In the genomic region with DNA sequence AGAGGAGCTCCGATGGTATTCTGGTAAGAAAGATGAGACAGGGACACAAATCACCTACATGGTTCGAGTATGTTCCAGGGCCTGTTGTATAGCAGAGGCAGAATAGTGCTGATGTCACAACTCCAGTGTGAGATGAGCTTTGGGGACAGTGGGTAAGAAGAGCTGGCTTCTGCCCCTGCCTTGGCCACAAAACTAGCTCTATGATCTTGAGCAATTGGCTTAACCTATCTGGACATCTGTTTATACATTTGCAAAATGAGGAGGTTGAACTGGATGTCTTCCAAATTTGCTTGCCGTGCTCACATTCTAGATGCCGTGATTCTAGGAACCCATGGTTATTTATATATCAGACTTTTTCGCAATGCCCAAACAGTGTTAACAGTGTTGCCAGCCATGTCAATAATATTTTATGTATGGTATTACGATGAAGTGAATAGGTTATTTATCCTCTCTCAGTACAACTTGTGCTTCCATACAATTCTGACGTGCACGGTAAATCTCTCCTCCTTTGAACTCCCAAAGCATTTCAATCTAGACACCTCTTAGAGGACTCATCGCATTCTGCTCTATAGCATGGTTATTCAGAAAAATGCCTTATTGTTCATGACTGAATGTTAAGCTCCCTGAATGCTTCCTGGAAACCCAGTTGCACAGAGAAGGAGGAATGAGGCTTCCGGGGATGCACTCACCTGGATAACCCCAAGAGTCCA, we compare ENCODE assay signal across 30 cellular contexts.
A peak's percentile ranks its signal among the peaks of the same experiment; 100 is the strongest.
DNase-seq lines count a peak whose midpoint lies in the region; ATAC-seq and TF ChIP-seq lines count a peak whose summit lies in the region.
"Had no signal": no experiment of that assay in that cellular context is flagged by ENCODE, and none has a peak within 500 bp of the region (broad histone marks: within the 10 kb centered on the region; RNA-seq: fewer than 3 reads in every experiment).

No MANE protein-coding gene starts in this region.

- DNase-seq in right atrium auricular region (ENCODE audit: low spot score) (peak; percentile 50), heart left ventricle (no peak), fibroblast of lung (ENCODE audit: low read depth in 2 of 2) (peak; percentile 20 to 90), nephron progenitor cell (no peak), NCI-H226 (no peak), uterus (no peak), KG1 (lab: John Stamatoyannopoulos, UW) (no peak)
- DNase-seq in stimulated activated naive CD4-positive, alpha-beta T cell treated with Interleukin-2 at 50 U/mL for 16 hours (lab: John Stamatoyannopoulos, UW), result no peak
- DNase-seq: activated CD4-positive, alpha-beta memory T cell treated with anti-CD3 and anti-CD28 coated beads for 36 hours; activated CD4-positive, alpha-beta T cell treated with anti-CD3 and anti-CD28 coated beads for 1 hour; activated naive CD4-positive, alpha-beta T cell treated with Interleukin-2 at 50 U/mL for 16 hours; amniotic stem cell; DND-41; GM23248; islet precursor cell; left ventricle myocardium superior; MG63; NCI-H1417 treated with DMSO at 0.1 percent for 48 hours; NCI-H2081 treated with DMSO at 0.1 percent for 48 hours; NCI-H2227 treated with DMSO at 0.1 percent for 48 hours; SHP77 treated with DMSO at 0.1 percent for 48 hours; stimulated activated naive CD4-positive, alpha-beta T cell had no signal

- H3K36me3 ChIP-seq in right atrium auricular region, result no peaks in the 10 kb centered on the region
- H3K36me3 ChIP-seq in heart left ventricle, result no peaks in the 10 kb centered on the region
- H3K36me3 ChIP-seq in fibroblast of lung (ENCODE audit: control insufficient read depth, insufficient read depth, low read length), result no peaks in the 10 kb centered on the region
- H3K36me3 ChIP-seq in uterus, result no peaks in the 10 kb centered on the region
- H3K36me3 ChIP-seq: MG63, thoracic aorta, vagina had no signal

- H3K36me3 Mint-ChIP-seq in nephron progenitor cell (ENCODE audit: low read depth), result no peaks in the 10 kb centered on the region
- H3K36me3 Mint-ChIP-seq: activated CD4-positive, alpha-beta memory T cell treated with anti-CD3 and anti-CD28 coated beads for 36 hours; brain had no signal

- TF ChIP-seq CTCF in right atrium auricular region (IDR thresholded peaks at IDR 0.05), result no peak
- no peak for TF ChIP-seq CTCF in heart left ventricle (IDR thresholded peaks at IDR 0.05)
- no peak for TF ChIP-seq CTCF in fibroblast of lung (conservative IDR thresholded peaks at IDR 0.05 in 1 of 2, IDR thresholded peaks at IDR 0.05 in 1 of 2; ENCODE audit: low read depth in 1 of 2, low read length in 2 of 2)
- TF ChIP-seq CTCF in nephron progenitor cell (IDR thresholded peaks at IDR 0.05), result no peak
- no peak for TF ChIP-seq CTCF in uterus (IDR thresholded peaks at IDR 0.05)

- H3K4me3 ChIP-seq in right atrium auricular region (no peak overlapping the region), heart left ventricle (no peak overlapping the region), fibroblast of lung (replicated peaks in 1 of 4; ENCODE audit: control extremely low read depth in 1 of 4, insufficient read depth in 1 of 4, low read depth in 3 of 4, low read length in 4 of 4) (no peak overlapping the region), uterus (no peak overlapping the region)
- H3K4me3 ChIP-seq: A549, GM23248, K562, MG63, skin epidermis, thoracic aorta, vagina had no signal

- H3K27me3 ChIP-seq in right atrium auricular region (no peaks in the 10 kb centered on the region), heart left ventricle (no peaks in the 10 kb centered on the region), fibroblast of lung (ENCODE audit: control insufficient read depth, insufficient read depth, low read length) (no peaks in the 10 kb centered on the region), uterus (no peaks in the 10 kb centered on the region)
- H3K27me3 ChIP-seq: MG63, vagina had no signal

- H3K27ac ChIP-seq in right atrium auricular region (no peak overlapping the region), heart left ventricle (no peak overlapping the region), fibroblast of lung (ENCODE audit: insufficient read depth, low read length) (no peak overlapping the region), uterus (no peak overlapping the region)
- H3K27ac ChIP-seq: A549, GM23248, skin epidermis, thoracic aorta, vagina had no signal

- no peak overlapping the region for H3K4me2 ChIP-seq in fibroblast of lung (ENCODE audit: extremely low read depth, insufficient read depth, low read length)
- H3K4me2 ChIP-seq: A549 had no signal

- intact Hi-C loops in heart left ventricle (cut with DNase I) (no loop called here), uterus (cut with DNase I; ENCODE audit: low total_unique reads) (no loop called here)

- H3K9me3 ChIP-seq in right atrium auricular region, result no peaks in the 10 kb centered on the region
- no peaks in the 10 kb centered on the region for H3K9me3 ChIP-seq in heart left ventricle
- no peaks in the 10 kb centered on the region for H3K9me3 ChIP-seq in fibroblast of lung (ENCODE audit: control insufficient read depth, insufficient read depth, low read depth, low read length)
- H3K9me3 ChIP-seq in uterus, result no peaks in the 10 kb centered on the region
- H3K9me3 ChIP-seq: A549, MG63, thoracic aorta, vagina had no signal

- H3K4me1 ChIP-seq in right atrium auricular region, result peaks cover 0 to 22% of the 10 kb centered on the region in 2 donors
- peaks cover 0 to 29% (median 17%) of the 10 kb centered on the region in 12 donors for H3K4me1 ChIP-seq in heart left ventricle
- H3K4me1 ChIP-seq in fibroblast of lung (ENCODE audit: control insufficient read depth, extremely low read depth, insufficient read depth, low read length), result no peaks in the 10 kb centered on the region
- H3K4me1 ChIP-seq in uterus, result peaks cover 0 to 5% of the 10 kb centered on the region in 2 donors
- H3K4me1 ChIP-seq: A549 had no signal

- H3K9ac ChIP-seq in fibroblast of lung (ENCODE audit: insufficient read depth, low read length), result no peak overlapping the region
- H3K9ac ChIP-seq: GM23248 had no signal

- peak overlapping the region; percentile 14 for H3K27ac Mint-ChIP-seq in nephron progenitor cell
- H3K27ac Mint-ChIP-seq: activated CD4-positive, alpha-beta memory T cell treated with anti-CD3 and anti-CD28 coated beads for 36 hours; activated T-helper 1 cell treated with anti-CD3 and anti-CD28 coated beads, Interleukin-12 subunit alpha, Interleukin-12 subunit beta, Interleukin-2, Interleukin-4 antibody, amounts not matched to agents 30 ng/mL and 10 ng/mL and 1 ng/mL, durations not matched to agents 14 hours and 24 hours and 36 hours; brain; T-helper 2 cell treated with Interferon-gamma antibody and Interleukin-4, amounts not matched to agents 5 μg/mL and 100 μg/mL, for 36 hours had no signal

- no peaks in the 10 kb centered on the region for H4K20me1 ChIP-seq in fibroblast of lung (ENCODE audit: control insufficient read depth, extremely low read depth, insufficient read depth, low read length)

- H3K4me1 Mint-ChIP-seq in nephron progenitor cell, result peaks cover 61% of the 10 kb centered on the region

- WGBS in heart left ventricle, 4 donors, result 72 to 76% (median 74%) methylated on average over 10 of the region's 10 CpGs

- peaks cover 3% of the 10 kb centered on the region for H3K27me3 Mint-ChIP-seq in nephron progenitor cell (ENCODE audit: low read depth, poor library complexity)
- H3K27me3 Mint-ChIP-seq: activated CD4-positive, alpha-beta memory T cell treated with anti-CD3 and anti-CD28 coated beads for 36 hours had no signal

- H3K4me3 Mint-ChIP-seq in nephron progenitor cell, result no peak overlapping the region
- H3K4me3 Mint-ChIP-seq: activated CD4-positive, alpha-beta memory T cell treated with anti-CD3 and anti-CD28 coated beads for 36 hours; activated T-helper 1 cell treated with anti-CD3 and anti-CD28 coated beads, Interleukin-12 subunit alpha, Interleukin-12 subunit beta, Interleukin-2, Interleukin-4 antibody, amounts not matched to agents 30 ng/mL and 10 ng/mL and 1 ng/mL, durations not matched to agents 14 hours and 24 hours and 36 hours; brain; T-helper 2 cell treated with Interferon-gamma antibody and Interleukin-4, amounts not matched to agents 5 μg/mL and 100 μg/mL, for 36 hours had no signal

- TF ChIP-seq POLR2A in heart left ventricle (IDR thresholded peaks at IDR 0.05) (no peak), uterus (IDR thresholded peaks at IDR 0.05) (no peak)

- peaks cover under 1% of the 10 kb centered on the region for H3K9me3 Mint-ChIP-seq in nephron progenitor cell
- H3K9me3 Mint-ChIP-seq: activated CD4-positive, alpha-beta memory T cell treated with anti-CD3 and anti-CD28 coated beads for 36 hours; activated T-helper 1 cell treated with anti-CD3 and anti-CD28 coated beads, Interleukin-12 subunit alpha, Interleukin-12 subunit beta, Interleukin-2, Interleukin-4 antibody, amounts not matched to agents 30 ng/mL and 10 ng/mL and 1 ng/mL, durations not matched to agents 14 hours and 24 hours and 36 hours; T-helper 2 cell treated with Interferon-gamma antibody and Interleukin-4, amounts not matched to agents 5 μg/mL and 100 μg/mL, for 36 hours had no signal

- no peaks in the 10 kb centered on the region for H3K79me2 ChIP-seq in fibroblast of lung (ENCODE audit: control insufficient read depth, insufficient read depth, low read length)

- H2AFZ ChIP-seq in fibroblast of lung (ENCODE audit: low read length), result no peak overlapping the region
- H2AFZ ChIP-seq: GM23248 had no signal

- no peak for ATAC-seq in heart left ventricle
- ATAC-seq: A549, K562, left ventricle myocardium superior had no signal

Comparison
In these comparisons a context has a peak if more than half of its experiments do, and no peak if none do; other contexts are left out.
1. DNase-seq: peak in right atrium auricular region (single experiment) and fibroblast of lung (2 of 2); none in heart left ventricle (0 of 5), nephron progenitor cell (single experiment), NCI-H226 (single experiment), uterus (0 of 2), stimulated activated naive CD4-positive, alpha-beta T cell treated with Interleukin-2 at 50 U/mL for 16 hours (single experiment) and KG1 (single experiment).